Comparison of ENCODE assay signal across 8 cellular contexts in genomic region chr6:75600694-75601265, GRCh38. TPM values are rescaled to one million over a fixed set of nuclear protein-coding genes. Genes with fewer than 3 reads are reported as not detected.
DNase-seq lines count a peak whose midpoint lies in the region; ATAC-seq and TF ChIP-seq lines count a peak whose summit lies in the region.

No MANE protein-coding gene starts in this region.

- no peaks in the 10 kb centered on the region for H3K9me3 ChIP-seq in HUES48 (ENCODE audit: control insufficient read depth, insufficient read depth, low read length)
- no peaks in the 10 kb centered on the region for H3K9me3 ChIP-seq in muscle layer of duodenum (ENCODE audit: control insufficient read depth in 1 of 2, low read length in 2 of 2)

- no peak for TF ChIP-seq CTCF in AG10803 (conservative IDR thresholded peaks at IDR 0.05; ENCODE audit: low read length)

- no peaks in the 10 kb centered on the region for H3K36me3 ChIP-seq in HUES48 (ENCODE audit: control insufficient read depth, insufficient read depth, low read length)
- peaks cover 0 to 10% of the 10 kb centered on the region in 2 donors for H3K36me3 ChIP-seq in muscle layer of duodenum (ENCODE audit: control insufficient read depth in 1 of 2, insufficient read depth in 2 of 2, low read length in 2 of 2)

- intact Hi-C loops in sciatic nerve (cut with DNase I) = no loop called here

- H3K27ac ChIP-seq in HUES48 (ENCODE audit: low read depth, low read length) (peak overlapping the region; percentile 96), muscle layer of duodenum (ENCODE audit: low read length) (peak overlapping the region; percentile 97)

- DNase-seq in AG10803 (ENCODE audit: low read depth) = no peak
- DNase-seq in astrocyte of the hippocampus (ENCODE audit: low read depth, low spot score) = peak; percentile 28
- no peak for DNase-seq in sciatic nerve (ENCODE audit: low spot score)

- peak overlapping the region; percentile 64 for H3K4me3 ChIP-seq in AG10803 (ENCODE audit: low read length)
- H3K4me3 ChIP-seq in HUES48 (ENCODE audit: low read depth, low read length) = peak overlapping the region; percentile 94
- peak overlapping the region in 1 of 2 donors; percentile 69 for H3K4me3 ChIP-seq in muscle layer of duodenum (ENCODE audit: low read depth in 1 of 2, low read length in 2 of 2)

- H3K9ac ChIP-seq in HUES48 (ENCODE audit: low read depth, low read length) = peak overlapping the region; percentile 91; the same call in 1 of the 2 replicates

- ATAC-seq in GM18502 (IDR thresholded peaks at IDR 0.05; ENCODE audit: poor library complexity, unreplicated experiment) (no peak), HG03565 (IDR thresholded peaks at IDR 0.05; ENCODE audit: unreplicated experiment) (no peak), GM21390 (IDR thresholded peaks at IDR 0.05; ENCODE audit: unreplicated experiment) (no peak), sciatic nerve (no peak)

- H3K27me3 ChIP-seq in HUES48 (ENCODE audit: control insufficient read depth, insufficient read depth, low read length) (no peaks in the 10 kb centered on the region), muscle layer of duodenum (ENCODE audit: low read depth, low read length) (no peaks in the 10 kb centered on the region)

- H3K4me1 ChIP-seq in HUES48 (ENCODE audit: control insufficient read depth, insufficient read depth, low read length) = peaks cover 10% of the 10 kb centered on the region; the same call in 1 of the 2 replicates
- H3K4me1 ChIP-seq in muscle layer of duodenum (ENCODE audit: control insufficient read depth in 1 of 2, insufficient read depth in 2 of 2, low read length in 2 of 2) = peaks cover 0 to 22% of the 10 kb centered on the region in 2 donors

RNA-seq across cellular contexts. Expression of gene SENP6, which starts 0.9 kb away (rescaled TPM):
- 163 TPM for total RNA-seq in sciatic nerve
